Comparison of ENCODE assay signal across 20 cellular contexts in genomic region chr22:49676230-49676629, GRCh38.
DNase-seq lines count a peak whose midpoint lies in the region; ATAC-seq, FAIRE-seq and TF ChIP-seq lines count a peak whose summit lies in the region.
"Had no signal": no experiment of that assay in that cellular context is flagged by ENCODE, and none has a peak within 500 bp of the region (broad histone marks: within the 10 kb centered on the region; RNA-seq: fewer than 3 reads in every experiment).

No MANE protein-coding gene starts in this region.

- 60 to 81% methylated on average over 5 of the region's 5 CpGs for WGBS in sigmoid colon, 2 donors

- no peak for FAIRE-seq in kidney (lab: Jason Lieb, UNC)
- FAIRE-seq: GM12892, GM18507, H54, HepG2 had no signal

- intact Hi-C loops in kidney (cut with DNase I) (no loop called here), sigmoid colon (cut with DNase I) (no loop called here), left lung (cut with DNase I) (no loop called here)

- H3K27ac ChIP-seq in kidney (ENCODE audit: low read depth in 2 of 2, low read length in 2 of 2), result no peak overlapping the region
- no peak overlapping the region for H3K27ac ChIP-seq in sigmoid colon
- H3K27ac ChIP-seq in left lung, result no peak overlapping the region
- H3K27ac ChIP-seq: BLaER1 had no signal

- TF ChIP-seq EP300 in sigmoid colon (IDR thresholded peaks at IDR 0.05), result no peak

- peak; percentile 33 for DNase-seq in activated effector memory CD4-positive, alpha-beta T cell treated with anti-CD3 and anti-CD28 coated beads, Interleukin-2, amount 50 U/mL, for 16 hours
- no peak for DNase-seq in activated effector memory CD4-positive, alpha-beta T cell treated with Interleukin-2 at 50 U/mL for 16 hours
- peak; percentile 4 for DNase-seq in kidney
- DNase-seq in sigmoid colon, result peak; percentile 25
- no peak for DNase-seq in left lung
- no peak for DNase-seq in stimulated activated CD4-positive, alpha-beta T cell treated with anti-CD3 and anti-CD28 coated beads, Interleukin-4, amount 100 ng/mL, for 1 hour
- no peak for DNase-seq in KBM-7
- DNase-seq: 8988T; CD4-positive, alpha-beta memory T cell; DMS153; DMS79; GDM1; HCEC 1CT; HFFc6 had no signal

- no peak for TF ChIP-seq POLR2A in sigmoid colon (IDR thresholded peaks at IDR 0.05)

- H3K4me3 ChIP-seq in kidney (ENCODE audit: low read length in 2 of 2) (no peak overlapping the region), sigmoid colon (no peak overlapping the region), left lung (no peak overlapping the region)
- H3K4me3 ChIP-seq: BLaER1, GM23338 had no signal

- in situ Hi-C loops in KBM-7 (cut with MboI; ENCODE audit: low pct_unique_long_range_greater_than_20kb, low sequenced_read_pairs), result no loop called here

- H3K9me3 ChIP-seq in kidney (ENCODE audit: control insufficient read depth in 1 of 2, low read length in 2 of 2) (no peaks in the 10 kb centered on the region), sigmoid colon (no peaks in the 10 kb centered on the region), left lung (no peaks in the 10 kb centered on the region)

- no peak for ATAC-seq in left lung
- ATAC-seq: GM23338, HepG2 had no signal

- no peak for TF ChIP-seq CTCF in kidney (IDR thresholded peaks at IDR 0.05; ENCODE audit: borderline replicate concordance, extremely low read depth, insufficient read depth)
- TF ChIP-seq CTCF in sigmoid colon (IDR thresholded peaks at IDR 0.05), result no peak
- TF ChIP-seq CTCF in left lung (IDR thresholded peaks at IDR 0.05), result no peak

- no peak overlapping the region for H3K9ac ChIP-seq in kidney (ENCODE audit: low read length in 2 of 2)
- H3K9ac ChIP-seq: BLaER1 had no signal

- H3K36me3 ChIP-seq in kidney (ENCODE audit: control insufficient read depth in 1 of 2, insufficient read depth in 2 of 2, low read length in 2 of 2) (no peaks in the 10 kb centered on the region), sigmoid colon (no peaks in the 10 kb centered on the region), left lung (no peaks in the 10 kb centered on the region)
- H3K36me3 ChIP-seq: BLaER1 had no signal

- H3K27me3 ChIP-seq in sigmoid colon (peaks cover under 1 to 64% (median 29%) of the 10 kb centered on the region in 3 donors), left lung (peaks cover 10 to 63% of the 10 kb centered on the region in 2 donors)

- H3K4me1 ChIP-seq in kidney (ENCODE audit: control insufficient read depth in 1 of 2, insufficient read depth in 1 of 2, low read depth in 1 of 2, low read length in 2 of 2) (no peaks in the 10 kb centered on the region), sigmoid colon (peaks cover 0 to 4% (median under 1%) of the 10 kb centered on the region in 4 donors), left lung (peaks cover 0 to 4% of the 10 kb centered on the region in 2 donors)

Comparison
In these comparisons a context has a peak if more than half of its experiments do, and no peak if none do; other contexts are left out.
1. DNase-seq: peak in activated effector memory CD4-positive, alpha-beta T cell treated with anti-CD3 and anti-CD28 coated beads, Interleukin-2, amount 50 U/mL, for 16 hours (single experiment), kidney (single experiment) and sigmoid colon (single experiment); none in activated effector memory CD4-positive, alpha-beta T cell treated with Interleukin-2 at 50 U/mL for 16 hours (single experiment), left lung (0 of 2), stimulated activated CD4-positive, alpha-beta T cell treated with anti-CD3 and anti-CD28 coated beads, Interleukin-4, amount 100 ng/mL, for 1 hour (single experiment) and KBM-7 (single experiment).